Comparison of ENCODE assay signal across 12 cellular contexts in the genomic region with DNA sequence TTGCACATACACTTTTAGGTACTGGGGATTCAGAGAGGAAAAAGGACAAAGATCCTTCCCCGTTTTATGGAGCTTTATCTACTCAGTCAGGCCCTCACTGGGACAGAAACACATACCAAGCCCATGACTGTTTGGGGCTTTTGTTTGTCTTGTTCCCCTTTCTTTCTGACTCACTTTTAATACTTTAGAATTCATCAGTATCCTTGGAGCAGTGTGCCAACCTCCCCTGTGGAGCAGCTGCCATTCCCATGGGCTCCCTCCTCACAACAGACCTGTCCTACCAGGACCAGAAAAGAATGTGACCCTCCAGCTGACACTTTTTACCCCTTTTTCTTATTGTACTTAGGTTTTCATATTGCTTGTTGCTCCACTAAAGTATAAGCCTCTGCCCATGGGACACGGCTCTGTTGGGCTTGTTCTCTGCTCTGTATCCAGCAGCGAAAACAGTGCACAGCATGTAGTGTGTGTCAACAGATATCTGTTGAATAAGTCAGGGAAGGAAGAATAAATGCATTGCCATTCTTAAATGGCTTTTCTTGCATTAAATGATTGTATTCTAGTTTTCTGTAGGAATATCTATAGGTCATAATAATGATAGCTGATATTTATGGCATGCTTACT.
DNase-seq lines count a peak whose midpoint lies in the region; ATAC-seq, FAIRE-seq and TF ChIP-seq lines count a peak whose summit lies in the region.
"Had no signal": no experiment of that assay in that cellular context is flagged by ENCODE, and none has a peak within 500 bp of the region (broad histone marks: within the 10 kb centered on the region; RNA-seq: fewer than 3 reads in every experiment).

No MANE protein-coding gene starts in this region.

- no peak overlapping the region for H2BK120ac ChIP-seq in neuronal stem cell (ENCODE audit: low read depth, low read length)

- no peaks in the 10 kb centered on the region for H3K36me3 ChIP-seq in neuronal stem cell (replicated peaks in 1 of 2; ENCODE audit: control insufficient read depth in 2 of 2, insufficient read depth in 2 of 2, low read length in 2 of 2)

- no peak overlapping the region for H3K18ac ChIP-seq in neuronal stem cell (ENCODE audit: low read length)

- H2AK5ac ChIP-seq in neuronal stem cell (ENCODE audit: low read depth, low read length), result no peak overlapping the region

- no peak overlapping the region for H2BK5ac ChIP-seq in neuronal stem cell (ENCODE audit: low read length)

- DNase-seq in EL (peak; percentile 94), OCI-M1 (lab: John Stamatoyannopoulos, UW) (peak; percentile 12), dermis blood vessel endothelial cell (peak; percentile 55), neuronal stem cell (ENCODE audit: low spot score) (peak; percentile 42), ureter (ENCODE audit: low spot score) (no peak), GM12891 (ENCODE audit: insufficient read length, low spot score) (no peak)
- DNase-seq: DMS79; right cardiac atrium; stimulated activated CD8-positive, alpha-beta memory T cell treated with anti-CD3 and anti-CD28 coated beads, Interleukin-4, amount 100 ng/mL, for 48 hours; T-helper 17 cell had no signal

- H4K8ac ChIP-seq in neuronal stem cell (ENCODE audit: low read depth, low read length), result no peak overlapping the region

- no peak overlapping the region for H3K14ac ChIP-seq in neuronal stem cell (ENCODE audit: low read length)

- no peak overlapping the region for H4K91ac ChIP-seq in neuronal stem cell (ENCODE audit: low read depth, low read length, poor library complexity)

- H3K27me3 ChIP-seq in neuronal stem cell (ENCODE audit: control insufficient read depth in 3 of 3, insufficient read depth in 3 of 3, low read depth in 1 of 3, low read length in 3 of 3), result no peaks in the 10 kb centered on the region

- FAIRE-seq in GM12891 (lab: Jason Lieb, UNC), result no peak

- H3K36me3 Mint-ChIP-seq in activated T-helper 17 cell treated with anti-CD3 and anti-CD28 coated beads, Interleukin-2, amount 50 U/mL, for 72 hours (ENCODE audit: low read depth), result no peaks in the 10 kb centered on the region

- no peak overlapping the region for H3K4me2 ChIP-seq in neuronal stem cell (ENCODE audit: insufficient read depth, low read length, poor library complexity, severe bottlenecking)

- H3K79me1 ChIP-seq in neuronal stem cell (ENCODE audit: low read depth, low read length), result no peaks in the 10 kb centered on the region

- H3K27ac ChIP-seq in neuronal stem cell (replicated peaks; ENCODE audit: low read length), result peak overlapping the region; percentile 80

- WGBS in neuronal stem cell (ENCODE audit: extremely low coverage in 2 of 2, insufficient read length in 2 of 2, insufficient replicate concordance in 1 of 2), 2 donors, result no CpG with 5 or more reads among the region's 3 CpGs

- H2BK12ac ChIP-seq in neuronal stem cell (ENCODE audit: low read length), result no peak overlapping the region

- H3K4me1 Mint-ChIP-seq in activated T-helper 17 cell treated with anti-CD3 and anti-CD28 coated beads, Interleukin-2, amount 50 U/mL, for 72 hours, result no peaks in the 10 kb centered on the region
- H3K4me1 Mint-ChIP-seq: T-helper 17 cell had no signal

- no peak overlapping the region for H2AFZ ChIP-seq in neuronal stem cell (ENCODE audit: low read length)

- no peak overlapping the region for H2BK15ac ChIP-seq in neuronal stem cell (ENCODE audit: low read length)

- H3K4me3 Mint-ChIP-seq in activated T-helper 17 cell treated with anti-CD3 and anti-CD28 coated beads, Interleukin-2, amount 50 U/mL, for 72 hours, result no peak overlapping the region
- H3K4me3 Mint-ChIP-seq: T-helper 17 cell had no signal

- H3K4me1 ChIP-seq in neuronal stem cell (ENCODE audit: control insufficient read depth in 2 of 2, insufficient read depth in 1 of 2, low read depth in 1 of 2, low read length in 2 of 2), result peaks cover 25 to 30% of the 10 kb centered on the region in 2 donors

- H3K23ac ChIP-seq in neuronal stem cell (ENCODE audit: low read depth, low read length, poor library complexity), result no peak overlapping the region

- no peak overlapping the region for H3K27ac Mint-ChIP-seq in activated T-helper 17 cell treated with anti-CD3 and anti-CD28 coated beads, Interleukin-2, amount 50 U/mL, for 72 hours
- H3K27ac Mint-ChIP-seq: T-helper 17 cell had no signal

- no peak for TF ChIP-seq POLR2A in GM12891 (IDR thresholded peaks at IDR 0.05; ENCODE audit: low read depth, low read length)

- peaks cover 7% of the 10 kb centered on the region for H3K27me3 Mint-ChIP-seq in activated T-helper 17 cell treated with anti-CD3 and anti-CD28 coated beads, Interleukin-2, amount 50 U/mL, for 72 hours
- H3K27me3 Mint-ChIP-seq: T-helper 17 cell had no signal

- no peak for ATAC-seq in activated T-helper 17 cell treated with anti-CD3 and anti-CD28 coated beads, Interleukin-2, amount 50 U/mL, for 72 hours (replicated peaks)
- no peak for ATAC-seq in HG03280 (IDR thresholded peaks at IDR 0.05; ENCODE audit: unreplicated experiment)
- ATAC-seq: right cardiac atrium, T-helper 17 cell had no signal

- peaks cover 2 to 4% of the 10 kb centered on the region in 2 donors for H3K9me3 ChIP-seq in neuronal stem cell (replicated peaks in 1 of 2; ENCODE audit: control insufficient read depth in 2 of 2, insufficient read depth in 1 of 2, low read depth in 1 of 2, low read length in 2 of 2)

- peaks cover 4% of the 10 kb centered on the region for H3K9me3 Mint-ChIP-seq in activated T-helper 17 cell treated with anti-CD3 and anti-CD28 coated beads, Interleukin-2, amount 50 U/mL, for 72 hours

- H3K4ac ChIP-seq in neuronal stem cell (ENCODE audit: low read length), result no peak overlapping the region

- no peak overlapping the region for H3K9ac ChIP-seq in neuronal stem cell (ENCODE audit: low read depth, low read length, poor library complexity)

- no peak overlapping the region for H3K4me3 ChIP-seq in neuronal stem cell (ENCODE audit: low read length in 2 of 2)

TF ChIP-seq in GM12891, 5 proteins besides CTCF, POLR2A, EP300 and RAD21:
- TF ChIP-seq PAX5 (IDR thresholded peaks at IDR 0.05; ENCODE audit: insufficient read depth, low read length, severe bottlenecking) (no peak), POU2F2 (IDR thresholded peaks at IDR 0.05; ENCODE audit: low read depth, low read length) (no peak), POLR2AphosphoS5 (IDR thresholded peaks at IDR 0.05; ENCODE audit: low read depth, low read length) (no peak), SPI1 (IDR thresholded peaks at IDR 0.05; ENCODE audit: low read depth, low read length) (no peak), TAF1 (IDR thresholded peaks at IDR 0.05; ENCODE audit: low read depth, low read length) (no peak)
TF ChIP-seq in GM12891: peak in this region for 0.

Comparison
In these comparisons a context has a peak if more than half of its experiments do, and no peak if none do; other contexts are left out.
1. DNase-seq: peak in EL (single experiment), OCI-M1 (single experiment), dermis blood vessel endothelial cell (single experiment) and neuronal stem cell (single experiment); none in ureter (single experiment) and GM12891 (single experiment).